Comparison of ENCODE assay signal across 14 cellular contexts in the genomic region with DNA sequence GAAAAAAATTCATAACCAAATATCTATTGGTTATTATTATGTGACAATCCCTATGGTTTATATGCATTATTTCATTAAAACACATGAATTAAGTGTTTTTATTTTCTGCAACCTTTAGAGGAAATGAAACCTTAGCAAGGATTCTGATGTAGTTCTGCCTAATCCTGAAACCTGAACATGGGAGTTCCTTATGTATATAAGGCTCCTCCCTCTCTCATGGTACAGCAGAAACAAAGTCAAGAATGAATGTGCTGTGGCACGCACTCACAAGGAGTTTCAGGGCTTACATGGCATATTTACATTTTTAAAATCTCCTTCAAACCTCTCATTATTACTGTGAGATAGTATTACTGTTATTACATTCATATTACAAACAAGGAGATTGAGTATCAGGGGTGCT.
A peak's percentile ranks its signal among the peaks of the same experiment; 100 is the strongest.
DNase-seq lines count a peak whose midpoint lies in the region; ATAC-seq and TF ChIP-seq lines count a peak whose summit lies in the region.
"Had no signal": no experiment of that assay in that cellular context is flagged by ENCODE, and none has a peak within 500 bp of the region (broad histone marks: within the 10 kb centered on the region; RNA-seq: fewer than 3 reads in every experiment).

No MANE protein-coding gene starts in this region.

- peaks cover 0 to 4% of the 10 kb centered on the region in 2 donors for H3K36me3 Mint-ChIP-seq in stimulated activated naive B cell treated with anti-CD40 and anti-IgM and Interleukin-4, amounts not matched to agents 10 μg/mL and 1 μg/mL and 100 μg/mL, for 72 hours

- peaks cover 0 to 9% of the 10 kb centered on the region in 2 donors for H3K4me1 Mint-ChIP-seq in stimulated activated naive B cell treated with anti-CD40 and anti-IgM and Interleukin-4, amounts not matched to agents 10 μg/mL and 1 μg/mL and 100 μg/mL, for 72 hours
- H3K4me1 Mint-ChIP-seq: activated CD4-positive, alpha-beta T cell treated with anti-CD3 and anti-CD28 coated beads for 36 hours; nephron had no signal

- 68 to 73% methylated on average over 1 of the region's 1 CpG for WGBS in body of pancreas, 2 donors

- no peaks in the 10 kb centered on the region for H3K36me3 ChIP-seq in body of pancreas (replicated peaks in 1 of 2; ENCODE audit: insufficient read depth in 1 of 2, low read depth in 2 of 2)
- H3K36me3 ChIP-seq: thyroid gland had no signal

- H3K9me3 ChIP-seq in body of pancreas, result no peaks in the 10 kb centered on the region
- H3K9me3 ChIP-seq: thyroid gland had no signal

- no peak overlapping the region for H3K27ac Mint-ChIP-seq in stimulated activated naive B cell treated with anti-CD40 and anti-IgM and Interleukin-4, amounts not matched to agents 10 μg/mL and 1 μg/mL and 100 μg/mL, for 72 hours
- H3K27ac Mint-ChIP-seq: activated CD4-positive, alpha-beta T cell treated with anti-CD3 and anti-CD28 coated beads for 36 hours; effector memory CD8-positive, alpha-beta T cell; nephron had no signal

- ATAC-seq in HG02623 (IDR thresholded peaks at IDR 0.05; ENCODE audit: unreplicated experiment) (peak; percentile 75), HG03460 (IDR thresholded peaks at IDR 0.05; ENCODE audit: unreplicated experiment) (peak; percentile 62), body of pancreas (no peak)
- ATAC-seq in stimulated activated naive B cell treated with anti-CD40 and anti-IgM and Interleukin-4, amounts not matched to agents 10 μg/mL and 1 μg/mL and 100 μg/mL, for 72 hours (replicated peaks), result peak; percentile 96
- ATAC-seq: activated CD4-positive, alpha-beta T cell treated with anti-CD3 and anti-CD28 coated beads for 36 hours; effector memory CD8-positive, alpha-beta T cell had no signal

- peaks cover 10 to 14% of the 10 kb centered on the region in 2 donors for H3K27me3 Mint-ChIP-seq in stimulated activated naive B cell treated with anti-CD40 and anti-IgM and Interleukin-4, amounts not matched to agents 10 μg/mL and 1 μg/mL and 100 μg/mL, for 72 hours

- H3K4me3 ChIP-seq in body of pancreas, result no peak overlapping the region
- H3K4me3 ChIP-seq: thyroid gland had no signal

- TF ChIP-seq CTCF in body of pancreas (IDR thresholded peaks at IDR 0.05), result no peak

- H3K9me3 Mint-ChIP-seq in stimulated activated naive B cell treated with anti-CD40 and anti-IgM and Interleukin-4, amounts not matched to agents 10 μg/mL and 1 μg/mL and 100 μg/mL, for 72 hours, result peaks cover 0 to 4% of the 10 kb centered on the region in 2 donors
- H3K9me3 Mint-ChIP-seq: effector memory CD8-positive, alpha-beta T cell had no signal

- H3K27me3 ChIP-seq in body of pancreas, result no peaks in the 10 kb centered on the region
- H3K27me3 ChIP-seq: thyroid gland had no signal

- intact Hi-C loops in body of pancreas (cut with DNase I), result no loop called here

- H3K27ac ChIP-seq in body of pancreas, result no peak overlapping the region
- H3K27ac ChIP-seq: thyroid gland had no signal

- H3K4me1 ChIP-seq in body of pancreas, result no peaks in the 10 kb centered on the region
- H3K4me1 ChIP-seq: thyroid gland had no signal

- H3K4me3 Mint-ChIP-seq in stimulated activated naive B cell treated with anti-CD40 and anti-IgM and Interleukin-4, amounts not matched to agents 10 μg/mL and 1 μg/mL and 100 μg/mL, for 72 hours, result no peak overlapping the region
- H3K4me3 Mint-ChIP-seq: activated CD4-positive, alpha-beta T cell treated with anti-CD3 and anti-CD28 coated beads for 36 hours; effector memory CD8-positive, alpha-beta T cell; nephron had no signal

- TF ChIP-seq POLR2A in body of pancreas (IDR thresholded peaks at IDR 0.05), result no peak

- DNase-seq in NOMO-1 (lab: John Stamatoyannopoulos, UW; ENCODE audit: unreplicated experiment in 2 of 2), result peak; percentile 8 to 45
- DNase-seq in NOMO-1 treated with dmso at 0.1 percent for 144 hours (lab: John Stamatoyannopoulos, UW; ENCODE audit: unreplicated experiment), result no peak
- DNase-seq in stimulated activated naive B cell treated with anti-CD40 and anti-IgM and Interleukin-4, amounts not matched to agents 10 μg/mL and 1 μg/mL and 100 μg/mL, for 72 hours, result no peak
- no peak for DNase-seq in T1000 (lab: John Stamatoyannopoulos, UW)
- no peak for DNase-seq in body of pancreas
- no peak for DNase-seq in dermis blood vessel endothelial cell
- DNase-seq: activated CD4-positive, alpha-beta T cell treated with anti-CD3 and anti-CD28 coated beads for 36 hours; effector memory CD8-positive, alpha-beta T cell; HCEC 1CT; NCI-H146; thyroid gland had no signal

Comparison
In these comparisons a context has a peak if more than half of its experiments do, and no peak if none do; other contexts are left out.
1. DNase-seq: peak in NOMO-1 (2 of 2); none in NOMO-1 treated with dmso at 0.1 percent for 144 hours (single experiment), stimulated activated naive B cell treated with anti-CD40 and anti-IgM and Interleukin-4, amounts not matched to agents 10 μg/mL and 1 μg/mL and 100 μg/mL, for 72 hours (single experiment), T1000 (single experiment), body of pancreas (0 of 4) and dermis blood vessel endothelial cell (single experiment).